In the genomic region with DNA sequence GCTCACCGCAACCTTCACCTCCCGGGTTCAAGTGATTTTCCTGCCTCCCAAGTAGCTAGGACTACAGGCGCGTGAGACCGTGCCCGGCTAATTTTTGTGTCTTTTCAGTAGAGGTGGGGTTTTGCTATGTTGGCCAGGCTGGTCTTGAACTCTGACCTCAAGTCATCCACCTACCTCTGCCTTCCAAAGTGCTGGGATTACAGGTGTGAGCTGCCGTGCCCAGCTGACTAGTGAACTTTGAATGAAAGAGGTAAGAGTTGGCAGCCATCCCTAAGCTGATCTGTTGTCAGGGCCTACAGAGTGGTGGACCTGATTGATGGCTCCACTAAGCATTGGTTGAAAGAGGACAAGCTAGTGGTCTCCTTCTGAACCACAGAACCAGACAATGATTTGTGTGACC, we compare ENCODE assay signal across 16 cellular contexts.
"Had no signal": no experiment of that assay in that cellular context is flagged by ENCODE, and none has a peak within 500 bp of the region (broad histone marks: within the 10 kb centered on the region; RNA-seq: fewer than 3 reads in every experiment).

No MANE protein-coding gene starts in this region.

- H3K27ac ChIP-seq: lower lobe of right lung, sigmoid colon, transverse colon had no signal

- H3K4me3 ChIP-seq: lower lobe of right lung, sigmoid colon, transverse colon had no signal

- ATAC-seq: activated T-cell treated with anti-CD3 and anti-CD28 coated beads, Interleukin-2, amount 50 U/mL, for 4 hours; lower lobe of right lung had no signal

- H3K36me3 Mint-ChIP-seq: mesothelial cell of epicardium had no signal

- H3K27ac Mint-ChIP-seq: dendritic cell treated with granulocyte-macrophage colony-stimulating factor and Interleukin-4, amounts not matched to agents 40 ng/mL and 50 ng/mL, for 4 days; mesothelial cell of epicardium had no signal

- H3K36me3 ChIP-seq: sigmoid colon, transverse colon had no signal

- H3K27me3 ChIP-seq: sigmoid colon, transverse colon had no signal

- DNase-seq: activated naive CD4-positive, alpha-beta T cell; activated T-cell treated with anti-CD3 and anti-CD28 coated beads, Interleukin-2, amount 50 U/mL, for 4 hours; aorta; cerebellar nuclear complex; effector memory CD4-positive, alpha-beta T cell; foreskin fibroblast; glutamatergic neuron; hypothalamus; lower lobe of right lung; sigmoid colon; stimulated activated CD4-positive, alpha-beta T cell treated with anti-CD3 and anti-CD28 coated beads, Interleukin-12 subunit alpha, Interleukin-12 subunit beta, amount 100 ng/mL, for 4 hours; stimulated activated CD4-positive, alpha-beta T cell treated with anti-CD3 and anti-CD28 coated beads, Interleukin-2, amount 100 ng/mL, for 24 hours; transverse colon had no signal

- H3K27me3 Mint-ChIP-seq: dendritic cell treated with granulocyte-macrophage colony-stimulating factor and Interleukin-4, amounts not matched to agents 40 ng/mL and 50 ng/mL, for 4 days had no signal

- H3K4me3 Mint-ChIP-seq: activated T-cell treated with anti-CD3 and anti-CD28 coated beads, Interleukin-2, amount 50 U/mL, for 4 hours; dendritic cell treated with granulocyte-macrophage colony-stimulating factor and Interleukin-4, amounts not matched to agents 40 ng/mL and 50 ng/mL, for 4 days; mesothelial cell of epicardium; neural crest cell had no signal

- H3K9me3 ChIP-seq: lower lobe of right lung, sigmoid colon, transverse colon had no signal

- H3K9me3 Mint-ChIP-seq: activated T-cell treated with anti-CD3 and anti-CD28 coated beads, Interleukin-2, amount 50 U/mL, for 4 hours; dendritic cell treated with granulocyte-macrophage colony-stimulating factor and Interleukin-4, amounts not matched to agents 40 ng/mL and 50 ng/mL, for 4 days; mesothelial cell of epicardium; neural crest cell had no signal
